ENCODE assay signal across 2 cellular contexts in the genomic region with DNA sequence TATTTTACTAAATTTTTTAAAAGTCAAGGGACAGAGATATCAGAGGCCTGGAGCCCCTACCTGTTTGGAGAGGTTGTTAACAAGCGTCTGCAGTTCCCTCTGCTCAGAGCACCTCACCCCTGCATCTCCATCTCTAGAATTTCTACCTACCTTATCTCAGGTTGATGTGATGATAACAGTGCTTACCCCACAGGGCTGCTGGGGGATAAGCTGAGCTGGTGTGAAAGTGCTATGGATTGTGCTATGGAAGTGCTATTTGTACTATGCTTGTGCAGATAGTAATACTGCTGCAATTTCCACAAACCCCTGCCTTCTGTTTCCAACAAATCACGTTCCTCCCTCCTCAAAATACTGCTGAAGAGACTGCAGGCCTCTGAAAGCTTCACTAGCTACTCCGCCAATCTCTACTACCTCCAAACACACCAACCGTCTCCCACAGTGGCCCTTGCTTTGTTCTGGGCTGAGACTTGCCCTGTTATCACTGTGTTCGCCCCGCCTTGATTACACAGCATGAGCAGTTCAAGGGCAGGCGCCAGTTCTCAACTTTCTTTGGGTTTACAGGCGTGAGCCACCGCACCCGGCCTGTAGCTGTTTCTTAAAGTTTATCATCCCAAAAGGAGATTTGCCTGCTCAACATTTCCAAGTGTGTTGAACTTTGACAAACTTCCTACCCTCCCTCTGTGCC.
A peak's percentile ranks its signal among the peaks of the same experiment; 100 is the strongest.
TF ChIP-seq lines count a peak whose summit lies in the region.

No MANE protein-coding gene starts in this region.

TF ChIP-seq in IMR-90, 13 proteins besides CTCF, POLR2A, EP300 and RAD21:
- TF ChIP-seq MAZ (IDR thresholded peaks at IDR 0.05; ENCODE audit: borderline replicate concordance, low read depth, low read length) (no peak), RFX5 (IDR thresholded peaks at IDR 0.05; ENCODE audit: low read depth, low read length) (no peak), NFE2L2 (IDR thresholded peaks at IDR 0.05; ENCODE audit: low read depth, low read length) (no peak)

TF ChIP-seq in K562, 482 proteins besides CTCF, POLR2A, EP300 and RAD21:
- TF ChIP-seq CREM (IDR thresholded peaks at IDR 0.05; ENCODE audit: low read depth) (peak; percentile 18; the same call in 1 of the 2 replicates), ZNF239 (CRISPR knock-in tag; IDR thresholded peaks at IDR 0.05) (no peak), MAZ (CRISPR knock-in tag; conservative IDR thresholded peaks at IDR 0.05 in 1 of 2, IDR thresholded peaks at IDR 0.05 in 1 of 2) (no peak), CBFA2T3 (IDR thresholded peaks at IDR 0.05) (no peak), HLTF (IDR thresholded peaks at IDR 0.05) (no peak)
- TF ChIP-seq, protein P1, sequence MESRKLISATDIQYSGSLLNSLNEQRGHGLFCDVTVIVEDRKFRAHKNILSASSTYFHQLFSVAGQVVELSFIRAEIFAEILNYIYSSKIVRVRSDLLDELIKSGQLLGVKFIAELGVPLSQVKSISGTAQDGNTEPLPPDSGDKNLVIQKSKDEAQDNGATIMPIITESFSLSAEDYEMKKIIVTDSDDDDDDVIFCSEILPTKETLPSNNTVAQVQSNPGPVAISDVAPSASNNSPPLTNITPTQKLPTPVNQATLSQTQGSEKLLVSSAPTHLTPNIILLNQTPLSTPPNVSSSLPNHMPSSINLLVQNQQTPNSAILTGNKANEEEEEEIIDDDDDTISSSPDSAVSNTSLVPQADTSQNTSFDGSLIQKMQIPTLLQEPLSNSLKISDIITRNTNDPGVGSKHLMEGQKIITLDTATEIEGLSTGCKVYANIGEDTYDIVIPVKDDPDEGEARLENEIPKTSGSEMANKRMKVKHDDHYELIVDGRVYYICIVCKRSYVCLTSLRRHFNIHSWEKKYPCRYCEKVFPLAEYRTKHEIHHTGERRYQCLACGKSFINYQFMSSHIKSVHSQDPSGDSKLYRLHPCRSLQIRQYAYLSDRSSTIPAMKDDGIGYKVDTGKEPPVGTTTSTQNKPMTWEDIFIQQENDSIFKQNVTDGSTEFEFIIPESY (CRISPR knock-in tag; IDR thresholded peaks at IDR 0.05), result peak; percentile 59; the same call in 1 of the 2 replicates
